ENCODE assay signal across 8 cellular contexts in the genomic region with DNA sequence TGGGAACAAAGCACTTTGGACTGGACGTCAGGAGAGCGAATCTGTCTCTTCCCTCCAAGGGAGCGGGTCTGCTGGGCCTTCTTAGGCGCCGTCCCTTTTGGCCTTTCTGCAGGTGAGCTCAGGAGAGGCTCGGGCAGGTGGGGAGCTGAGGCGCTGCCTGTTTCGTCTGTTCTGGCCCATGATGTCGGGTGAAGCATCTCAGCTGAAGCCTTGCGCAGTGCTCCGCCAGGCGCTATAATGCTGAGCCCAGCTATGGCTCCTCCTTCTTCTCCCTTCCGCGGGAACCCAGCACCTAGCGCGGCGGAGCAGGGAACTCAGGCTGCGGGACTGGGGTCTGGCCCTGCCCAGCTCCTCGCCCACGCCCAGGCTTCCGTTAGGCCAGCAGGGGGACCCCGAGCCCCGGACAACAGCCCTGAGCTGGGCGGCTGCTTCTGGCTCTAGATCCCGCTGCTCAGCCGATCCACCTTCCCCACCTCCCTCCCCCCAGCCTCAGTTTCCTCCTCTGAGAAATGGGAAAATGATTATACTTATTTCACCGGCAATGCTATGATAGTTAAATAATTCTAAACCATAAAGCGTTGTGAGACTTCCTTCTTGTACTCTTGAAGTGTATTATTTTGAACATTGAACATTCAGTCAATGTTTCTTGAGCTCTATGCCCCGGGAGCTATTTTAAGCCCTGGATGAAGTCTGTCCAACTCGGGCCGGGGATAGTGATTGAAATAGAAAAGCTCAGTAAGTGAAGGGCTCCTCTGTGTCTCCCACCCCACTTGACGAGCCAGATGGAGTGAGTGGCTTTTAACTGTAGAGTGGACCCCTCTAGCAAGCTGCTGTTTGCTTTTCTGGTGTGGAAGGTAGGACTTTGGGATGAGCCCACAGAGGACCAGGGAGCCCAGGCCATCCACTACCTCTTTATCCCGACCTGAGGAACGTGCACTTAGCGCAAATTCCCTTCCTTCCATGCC. TPM values are rescaled to one million over a fixed set of nuclear protein-coding genes. Genes with fewer than 3 reads are reported as not detected.
DNase-seq lines count a peak whose midpoint lies in the region; ATAC-seq and TF ChIP-seq lines count a peak whose summit lies in the region.

No MANE protein-coding gene starts in this region.

- H3K9me3 Mint-ChIP-seq in stimulated activated naive CD8-positive, alpha-beta T cell treated with anti-CD3 and anti-CD28 coated beads, Interleukin-15, amount 100 ng/mL, for 72 hours, result no peaks in the 10 kb centered on the region

- TF ChIP-seq POLR2A in right lobe of liver (IDR thresholded peaks at IDR 0.05), result no peak

- peak; percentile 68 for DNase-seq in EL
- peak; percentile 9 for DNase-seq in SHP77 treated with DMSO at 0.1 percent for 48 hours (lab: John Stamatoyannopoulos, UW)
- DNase-seq in dermis blood vessel endothelial cell, result peak; percentile 67
- peak in 2 of 3 donors; percentile 68 to 71 for DNase-seq in right lobe of liver
- DNase-seq in stimulated activated naive CD8-positive, alpha-beta T cell treated with anti-CD3 and anti-CD28 coated beads, Interleukin-15, amount 100 ng/mL, for 72 hours, result peak; percentile 29 to 44
- DNase-seq in NCI-H2196 (lab: John Stamatoyannopoulos, UW; ENCODE audit: unreplicated experiment), result no peak
- DNase-seq in H4 (ENCODE audit: low spot score), result no peak

- TF ChIP-seq EP300 in Ishikawa (IDR thresholded peaks at IDR 0.05; ENCODE audit: borderline replicate concordance), result no peak

- ATAC-seq in right lobe of liver, result peak; percentile 87 to 96 (median 89)
- peak; percentile 68 for ATAC-seq in stimulated activated naive CD8-positive, alpha-beta T cell treated with anti-CD3 and anti-CD28 coated beads, Interleukin-15, amount 100 ng/mL, for 72 hours

- no peak overlapping the region for H3K4me3 Mint-ChIP-seq in stimulated activated naive CD8-positive, alpha-beta T cell treated with anti-CD3 and anti-CD28 coated beads, Interleukin-15, amount 100 ng/mL, for 72 hours

- no peaks in the 10 kb centered on the region for H3K4me1 ChIP-seq in right lobe of liver

- H3K27ac ChIP-seq in right lobe of liver, result no peak overlapping the region

- H3K27me3 ChIP-seq in right lobe of liver, result no peaks in the 10 kb centered on the region

- peak; percentile 93 for TF ChIP-seq RAD21 in Ishikawa (IDR thresholded peaks at IDR 0.05; ENCODE audit: low read depth)

- intact Hi-C loops in right lobe of liver (cut with DNase I), result loop anchor here in 1 of 2 donors (5.0 kb wide), 1 partner anchor 99 kb away; no protein-coding TSS in a partner anchor

- no peak overlapping the region for H3K4me3 ChIP-seq in right lobe of liver

- no peak overlapping the region for H3K27ac Mint-ChIP-seq in stimulated activated naive CD8-positive, alpha-beta T cell treated with anti-CD3 and anti-CD28 coated beads, Interleukin-15, amount 100 ng/mL, for 72 hours

- 15% methylated on average over 10 of the region's 35 CpGs for WGBS in right lobe of liver (ENCODE audit: insufficient coverage, low coverage, low lambda C conversion rate, missing lambda C conversion rate)

- H3K36me3 ChIP-seq in right lobe of liver, result no peaks in the 10 kb centered on the region

- no peaks in the 10 kb centered on the region for H3K9me3 ChIP-seq in right lobe of liver

- H3K27me3 Mint-ChIP-seq in stimulated activated naive CD8-positive, alpha-beta T cell treated with anti-CD3 and anti-CD28 coated beads, Interleukin-15, amount 100 ng/mL, for 72 hours, result peaks cover 69% of the 10 kb centered on the region

- peaks cover 13% of the 10 kb centered on the region for H3K4me1 Mint-ChIP-seq in stimulated activated naive CD8-positive, alpha-beta T cell treated with anti-CD3 and anti-CD28 coated beads, Interleukin-15, amount 100 ng/mL, for 72 hours

- peak; percentile 62 to 76 (median 64) for TF ChIP-seq CTCF in right lobe of liver (IDR thresholded peaks at IDR 0.05)

TF ChIP-seq in Ishikawa, 13 proteins besides CTCF, POLR2A, EP300 and RAD21:
- TF ChIP-seq MAX (IDR thresholded peaks at IDR 0.05) (no peak), TEAD4 (IDR thresholded peaks at IDR 0.05) (no peak), TAF1 (IDR thresholded peaks at IDR 0.05; ENCODE audit: low read depth) (no peak), EGR1 (IDR thresholded peaks at IDR 0.05) (peak; percentile 92), ZBTB7A (IDR thresholded peaks at IDR 0.05; ENCODE audit: low read depth) (no peak), NFIC (IDR thresholded peaks at IDR 0.05) (no peak), CEBPB (IDR thresholded peaks at IDR 0.05) (no peak), YY1 (IDR thresholded peaks at IDR 0.05; ENCODE audit: low read depth) (no peak)

RNA-seq across cellular contexts. Expression of gene ADORA1, which starts 9.6 kb away (rescaled TPM):
- total RNA-seq in dermis blood vessel endothelial cell (0.19 TPM in 1 of 2 replicates, not detected in the other), right lobe of liver (under 1 TPM in 5 of 6 experiments, not detected in 1; 0.31 to 0.78 (median 0.39) TPM)
- total RNA-seq in H4 (2014; rRNA removed; shearing (Covaris generic)), result 0.47 and 0.58 TPM in 2 replicates

RNA-seq across cellular contexts. Expression of gene MYOG, which starts 32.1 kb away (rescaled TPM):
- total RNA-seq in dermis blood vessel endothelial cell (not detected in 2 replicates), right lobe of liver (not detected)
- not detected in 2 replicates for total RNA-seq in H4 (2014; rRNA removed; shearing (Covaris generic))

RNA-seq across cellular contexts. Expression of gene MYBPH, which starts 57.7 kb away (rescaled TPM):
- not detected in 2 replicates for total RNA-seq in dermis blood vessel endothelial cell
- total RNA-seq in right lobe of liver, result under 1 TPM in 1 of 6 experiments, not detected in 5; 0.12 TPM
- total RNA-seq in H4 (2014; rRNA removed; shearing (Covaris generic)), result not detected in 2 replicates

Comparison
In these comparisons a context has a peak if more than half of its experiments do, and no peak if none do; other contexts are left out.
1. DNase-seq: peak in EL (single experiment), SHP77 treated with DMSO at 0.1 percent for 48 hours (single experiment), dermis blood vessel endothelial cell (single experiment), right lobe of liver (2 of 3) and stimulated activated naive CD8-positive, alpha-beta T cell treated with anti-CD3 and anti-CD28 coated beads, Interleukin-15, amount 100 ng/mL, for 72 hours (2 of 2); none in NCI-H2196 (single experiment) and H4 (single experiment).